In genomic region chr4:38872620-38873019, GRCh38 we compare ENCODE assay signal across 2 cellular contexts.
TF ChIP-seq lines count a peak whose summit lies in the region.

No MANE protein-coding gene starts in this region.

TF ChIP-seq in K562, 482 proteins besides CTCF, POLR2A, EP300 and RAD21 (continues in another document):
- TF ChIP-seq FOSL1 (tag; conservative IDR thresholded peaks at IDR 0.05) (peak; percentile 40; the same call in 1 of the 2 replicates), MAFG (tag; conservative IDR thresholded peaks at IDR 0.05) (peak; percentile 54), JUND (IDR thresholded peaks at IDR 0.05; ENCODE audit: borderline replicate concordance, low read depth, low read length) (peak; percentile 34; the same call in 1 of the 2 replicates), JUND (tag; IDR thresholded peaks at IDR 0.05; ENCODE audit: borderline replicate concordance, low read depth, low read length) (peak; percentile 40; the same call in 1 of the 3 replicates), ZNF592 (IDR thresholded peaks at IDR 0.05) (0 out of 2 replicates have a peak, but pooled peaks have one; percentile 33), C11orf30 (IDR thresholded peaks at IDR 0.05; ENCODE audit: low read depth) (peak; percentile 56; the same call in 1 of the 2 replicates), ZNF282 (CRISPR knock-in tag; IDR thresholded peaks at IDR 0.05) (no peak), MAFF (IDR thresholded peaks at IDR 0.05; ENCODE audit: low read length) (peak; percentile 59), CREM (IDR thresholded peaks at IDR 0.05; ENCODE audit: low read depth) (0 out of 2 replicates have a peak, but pooled peaks have one; percentile 12), ATF4 (CRISPR knock-in tag; IDR thresholded peaks at IDR 0.05) (0 out of 2 replicates have a peak, but pooled peaks have one; percentile 27), MAFK (IDR thresholded peaks at IDR 0.05; ENCODE audit: low read length) (peak; percentile 36; the same call in 1 of the 2 replicates), BACH1 (tag; IDR thresholded peaks at IDR 0.05) (peak; percentile 23; the same call in 1 of the 2 replicates), TCFL5 (CRISPR knock-in tag; conservative IDR thresholded peaks at IDR 0.05) (no peak), GATAD2B (IDR thresholded peaks at IDR 0.05; ENCODE audit: borderline replicate concordance) (no peak)
- TF ChIP-seq, protein P1, sequence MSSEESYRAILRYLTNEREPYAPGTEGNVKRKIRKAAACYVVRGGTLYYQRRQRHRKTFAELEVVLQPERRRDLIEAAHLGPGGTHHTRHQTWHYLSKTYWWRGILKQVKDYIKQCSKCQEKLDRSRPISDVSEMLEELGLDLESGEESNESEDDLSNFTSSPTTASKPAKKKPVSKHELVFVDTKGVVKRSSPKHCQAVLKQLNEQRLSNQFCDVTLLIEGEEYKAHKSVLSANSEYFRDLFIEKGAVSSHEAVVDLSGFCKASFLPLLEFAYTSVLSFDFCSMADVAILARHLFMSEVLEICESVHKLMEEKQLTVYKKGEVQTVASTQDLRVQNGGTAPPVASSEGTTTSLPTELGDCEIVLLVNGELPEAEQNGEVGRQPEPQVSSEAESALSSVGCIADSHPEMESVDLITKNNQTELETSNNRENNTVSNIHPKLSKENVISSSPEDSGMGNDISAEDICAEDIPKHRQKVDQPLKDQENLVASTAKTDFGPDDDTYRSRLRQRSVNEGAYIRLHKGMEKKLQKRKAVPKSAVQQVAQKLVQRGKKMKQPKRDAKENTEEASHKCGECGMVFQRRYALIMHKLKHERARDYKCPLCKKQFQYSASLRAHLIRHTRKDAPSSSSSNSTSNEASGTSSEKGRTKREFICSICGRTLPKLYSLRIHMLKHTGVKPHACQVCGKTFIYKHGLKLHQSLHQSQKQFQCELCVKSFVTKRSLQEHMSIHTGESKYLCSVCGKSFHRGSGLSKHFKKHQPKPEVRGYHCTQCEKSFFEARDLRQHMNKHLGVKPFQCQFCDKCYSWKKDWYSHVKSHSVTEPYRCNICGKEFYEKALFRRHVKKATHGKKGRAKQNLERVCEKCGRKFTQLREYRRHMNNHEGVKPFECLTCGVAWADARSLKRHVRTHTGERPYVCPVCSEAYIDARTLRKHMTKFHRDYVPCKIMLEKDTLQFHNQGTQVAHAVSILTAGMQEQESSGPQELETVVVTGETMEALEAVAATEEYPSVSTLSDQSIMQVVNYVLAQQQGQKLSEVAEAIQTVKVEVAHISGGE (CRISPR knock-in tag; IDR thresholded peaks at IDR 0.05): 0 out of 6 replicates have a peak, but pooled peaks of 1 of the 3 experiments have one; percentile 17
- TF ChIP-seq, protein P2, sequence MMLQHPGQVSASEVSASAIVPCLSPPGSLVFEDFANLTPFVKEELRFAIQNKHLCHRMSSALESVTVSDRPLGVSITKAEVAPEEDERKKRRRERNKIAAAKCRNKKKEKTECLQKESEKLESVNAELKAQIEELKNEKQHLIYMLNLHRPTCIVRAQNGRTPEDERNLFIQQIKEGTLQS (IDR thresholded peaks at IDR 0.05): peak; percentile 37
- TF ChIP-seq, protein P2 (CRISPR knock-in tag; conservative IDR thresholded peaks at IDR 0.05): no peak

TF ChIP-seq in GM23338, 12 proteins besides CTCF, POLR2A, EP300 and RAD21:
- TF ChIP-seq, protein P3, sequence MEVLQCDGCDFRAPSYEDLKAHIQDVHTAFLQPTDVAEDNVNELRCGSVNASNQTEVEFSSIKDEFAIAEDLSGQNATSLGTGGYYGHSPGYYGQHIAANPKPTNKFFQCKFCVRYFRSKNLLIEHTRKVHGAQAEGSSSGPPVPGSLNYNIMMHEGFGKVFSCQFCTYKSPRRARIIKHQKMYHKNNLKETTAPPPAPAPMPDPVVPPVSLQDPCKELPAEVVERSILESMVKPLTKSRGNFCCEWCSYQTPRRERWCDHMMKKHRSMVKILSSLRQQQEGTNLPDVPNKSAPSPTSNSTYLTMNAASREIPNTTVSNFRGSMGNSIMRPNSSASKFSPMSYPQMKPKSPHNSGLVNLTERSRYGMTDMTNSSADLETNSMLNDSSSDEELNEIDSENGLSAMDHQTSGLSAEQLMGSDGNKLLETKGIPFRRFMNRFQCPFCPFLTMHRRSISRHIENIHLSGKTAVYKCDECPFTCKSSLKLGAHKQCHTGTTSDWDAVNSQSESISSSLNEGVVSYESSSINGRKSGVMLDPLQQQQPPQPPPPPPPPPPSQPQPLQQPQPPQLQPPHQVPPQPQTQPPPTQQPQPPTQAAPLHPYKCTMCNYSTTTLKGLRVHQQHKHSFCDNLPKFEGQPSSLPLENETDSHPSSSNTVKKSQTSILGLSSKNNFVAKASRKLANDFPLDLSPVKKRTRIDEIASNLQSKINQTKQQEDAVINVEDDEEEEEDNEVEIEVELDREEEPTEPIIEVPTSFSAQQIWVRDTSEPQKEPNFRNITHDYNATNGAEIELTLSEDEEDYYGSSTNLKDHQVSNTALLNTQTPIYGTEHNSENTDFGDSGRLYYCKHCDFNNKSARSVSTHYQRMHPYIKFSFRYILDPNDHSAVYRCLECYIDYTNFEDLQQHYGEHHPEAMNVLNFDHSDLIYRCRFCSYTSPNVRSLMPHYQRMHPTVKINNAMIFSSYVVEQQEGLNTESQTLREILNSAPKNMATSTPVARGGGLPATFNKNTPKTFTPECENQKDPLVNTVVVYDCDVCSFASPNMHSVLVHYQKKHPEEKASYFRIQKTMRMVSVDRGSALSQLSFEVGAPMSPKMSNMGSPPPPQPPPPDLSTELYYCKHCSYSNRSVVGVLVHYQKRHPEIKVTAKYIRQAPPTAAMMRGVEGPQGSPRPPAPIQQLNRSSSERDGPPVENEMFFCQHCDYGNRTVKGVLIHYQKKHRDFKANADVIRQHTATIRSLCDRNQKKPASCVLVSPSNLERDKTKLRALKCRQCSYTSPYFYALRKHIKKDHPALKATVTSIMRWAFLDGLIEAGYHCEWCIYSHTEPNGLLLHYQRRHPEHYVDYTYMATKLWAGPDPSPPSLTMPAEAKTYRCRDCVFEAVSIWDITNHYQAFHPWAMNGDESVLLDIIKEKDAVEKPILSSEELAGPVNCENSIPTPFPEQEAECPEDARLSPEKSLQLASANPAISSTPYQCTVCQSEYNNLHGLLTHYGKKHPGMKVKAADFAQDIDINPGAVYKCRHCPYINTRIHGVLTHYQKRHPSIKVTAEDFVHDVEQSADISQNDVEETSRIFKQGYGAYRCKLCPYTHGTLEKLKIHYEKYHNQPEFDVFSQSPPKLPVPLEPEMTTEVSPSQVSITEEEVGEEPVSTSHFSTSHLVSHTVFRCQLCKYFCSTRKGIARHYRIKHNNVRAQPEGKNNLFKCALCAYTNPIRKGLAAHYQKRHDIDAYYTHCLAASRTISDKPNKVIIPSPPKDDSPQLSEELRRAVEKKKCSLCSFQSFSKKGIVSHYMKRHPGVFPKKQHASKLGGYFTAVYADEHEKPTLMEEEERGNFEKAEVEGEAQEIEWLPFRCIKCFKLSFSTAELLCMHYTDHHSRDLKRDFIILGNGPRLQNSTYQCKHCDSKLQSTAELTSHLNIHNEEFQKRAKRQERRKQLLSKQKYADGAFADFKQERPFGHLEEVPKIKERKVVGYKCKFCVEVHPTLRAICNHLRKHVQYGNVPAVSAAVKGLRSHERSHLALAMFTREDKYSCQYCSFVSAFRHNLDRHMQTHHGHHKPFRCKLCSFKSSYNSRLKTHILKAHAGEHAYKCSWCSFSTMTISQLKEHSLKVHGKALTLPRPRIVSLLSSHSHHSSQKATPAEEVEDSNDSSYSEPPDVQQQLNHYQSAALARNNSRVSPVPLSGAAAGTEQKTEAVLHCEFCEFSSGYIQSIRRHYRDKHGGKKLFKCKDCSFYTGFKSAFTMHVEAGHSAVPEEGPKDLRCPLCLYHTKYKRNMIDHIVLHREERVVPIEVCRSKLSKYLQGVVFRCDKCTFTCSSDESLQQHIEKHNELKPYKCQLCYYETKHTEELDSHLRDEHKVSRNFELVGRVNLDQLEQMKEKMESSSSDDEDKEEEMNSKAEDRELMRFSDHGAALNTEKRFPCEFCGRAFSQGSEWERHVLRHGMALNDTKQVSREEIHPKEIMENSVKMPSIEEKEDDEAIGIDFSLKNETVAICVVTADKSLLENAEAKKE (CRISPR knock-in tag; IDR thresholded peaks at IDR 0.05): no peak
- TF ChIP-seq ETS1 (IDR thresholded peaks at IDR 0.05) (no peak), POLR2AphosphoS5 (IDR thresholded peaks at IDR 0.05; ENCODE audit: low read depth) (no peak), NANOG (IDR thresholded peaks at IDR 0.05; ENCODE audit: borderline replicate concordance) (no peak), STAT1 (IDR thresholded peaks at IDR 0.05; ENCODE audit: unreplicated experiment) (no peak), ZNF331 (CRISPR knock-in tag; IDR thresholded peaks at IDR 0.05; ENCODE audit: low read depth) (no peak), ZNF114 (CRISPR knock-in tag; IDR thresholded peaks at IDR 0.05) (no peak), REST (IDR thresholded peaks at IDR 0.05; ENCODE audit: unreplicated experiment) (no peak), EZH2 (IDR thresholded peaks at IDR 0.05; ENCODE audit: low read depth, unreplicated experiment) (no peak), JUNB (IDR thresholded peaks at IDR 0.05; ENCODE audit: unreplicated experiment) (no peak), CREB1 (CRISPR knock-in tag; IDR thresholded peaks at IDR 0.05; ENCODE audit: low read depth) (no peak), EZH2phosphoT487 (IDR thresholded peaks at IDR 0.05; ENCODE audit: unreplicated experiment) (no peak)
